In genomic region chr1:113389953-113390834, GRCh38 we compare ENCODE assay signal across 8 cellular contexts. TPM values are rescaled to one million over a fixed set of nuclear protein-coding genes. Genes with fewer than 3 reads are reported as not detected.
DNase-seq lines count a peak whose midpoint lies in the region; ATAC-seq, FAIRE-seq and TF ChIP-seq lines count a peak whose summit lies in the region.

Gene MAGI3 (plus strand): TSS chr1:113390515. CDS start chr1:113391034, 519 bp downstream.

- H3K9me3 ChIP-seq in kidney (ENCODE audit: control insufficient read depth in 1 of 2, low read length in 2 of 2), result no peaks in the 10 kb centered on the region

- peak within 1 kb of the TSS; percentile 90 to 93 for H3K4me3 ChIP-seq in kidney (ENCODE audit: low read length in 2 of 2)

- no peaks in the 10 kb centered on the region for H3K36me3 ChIP-seq in kidney (ENCODE audit: control insufficient read depth in 1 of 2, insufficient read depth in 2 of 2, low read length in 2 of 2)

- peak within 1 kb of the TSS; percentile 76 to 79 for H3K9ac ChIP-seq in kidney (ENCODE audit: low read length in 2 of 2)

- H3K4me1 ChIP-seq in kidney (ENCODE audit: control insufficient read depth in 1 of 2, insufficient read depth in 1 of 2, low read depth in 1 of 2, low read length in 2 of 2), result peaks cover 3 to 8% of the 10 kb centered on the region in 2 donors

- intact Hi-C loops in kidney (cut with DNase I), result no loop called here

- TF ChIP-seq CTCF in kidney (IDR thresholded peaks at IDR 0.05; ENCODE audit: borderline replicate concordance, extremely low read depth, insufficient read depth), result no peak

- DNase-seq in AG08396 (ENCODE audit: low spot score) (peak; percentile 95), NCI-H446 (lab: John Stamatoyannopoulos, UW) (peak; percentile 99), cerebellum (ENCODE audit: low spot score) (peak; percentile 95), kidney (peak; percentile 99)
- DNase-seq in activated CD4-positive, alpha-beta T cell treated with anti-CD3 and anti-CD28 coated beads for 1 hour, result peak; percentile 86
- DNase-seq in stimulated activated CD4-positive, alpha-beta T cell treated with anti-CD3 and anti-CD28 coated beads, Interleukin-15, amount 100 ng/mL, for 1 hour (ENCODE audit: low read depth in 1 of 2, low spot score in 1 of 2), result peak; percentile 78 to 92

- peak within 1 kb of the TSS; percentile 82 to 89 for H3K27ac ChIP-seq in kidney (ENCODE audit: low read depth in 2 of 2, low read length in 2 of 2)

- FAIRE-seq in kidney (lab: Jason Lieb, UNC), result no peak

- ATAC-seq in GM19023 (IDR thresholded peaks at IDR 0.05; ENCODE audit: unreplicated experiment) (peak; percentile 99), HG03342 (IDR thresholded peaks at IDR 0.05; ENCODE audit: unreplicated experiment) (peak; percentile 99)

RNA-seq across cellular contexts. Expression of gene MAGI3, which starts in this region (rescaled TPM):
- total RNA-seq in cerebellum, result 22.2 TPM
- 25.9 TPM for total RNA-seq in kidney
- 5.6 TPM for polyA plus RNA-seq in kidney (ENCODE audit: insufficient read depth, low read depth, low replicate concordance)

Comparison
In these comparisons a context has a peak if more than half of its experiments do, and no peak if none do; other contexts are left out.
1. Peak in every context shown above with its lines: DNase-seq, ATAC-seq, H3K4me3 ChIP-seq and H3K27ac ChIP-seq.